ENCODE assay signal across 8 cellular contexts in genomic region chr9:108934323-108934885, GRCh38. TPM values are rescaled to one million over a fixed set of nuclear protein-coding genes. Genes with fewer than 3 reads are reported as not detected.
A peak's percentile ranks its signal among the peaks of the same experiment; 100 is the strongest.
DNase-seq lines count a peak whose midpoint lies in the region; ATAC-seq, FAIRE-seq and TF ChIP-seq lines count a peak whose summit lies in the region.

Gene ABITRAM, plus strand, starts transcription at chr9:108934400. Its CDS starts 87 bp downstream, at chr9:108934487.

- H3K9me3 Mint-ChIP-seq in nephron, result no peaks in the 10 kb centered on the region

- no peaks in the 10 kb centered on the region for H3K27me3 Mint-ChIP-seq in nephron (ENCODE audit: low read depth)

- peak; percentile 79 for ATAC-seq in GM21576 (IDR thresholded peaks at IDR 0.05; ENCODE audit: unreplicated experiment)
- peak; percentile 82 for ATAC-seq in stimulated activated naive CD8-positive, alpha-beta T cell treated with anti-CD3 and anti-CD28 coated beads, Interleukin-15, Interleukin-2, amounts not matched to agents 100 U/mL and 50 U/mL, for 24 hours

- peaks cover 31% of the 10 kb centered on the region for H3K4me1 Mint-ChIP-seq in nephron

- peak within 1 kb of the TSS; percentile 97 to 99 (median 98) for H3K27ac Mint-ChIP-seq in nephron

- TF ChIP-seq CTCF in fibroblast of the aortic adventitia (IDR thresholded peaks at IDR 0.05; ENCODE audit: insufficient read depth, low read length) (no peak), nephron (IDR thresholded peaks at IDR 0.05; ENCODE audit: unreplicated experiment in 3 of 3) (no peak)

- H3K4me3 ChIP-seq in fibroblast of the aortic adventitia (ENCODE audit: low read depth, low read length), result peak within 1 kb of the TSS; percentile 96

- TF ChIP-seq EP300 in Ishikawa (IDR thresholded peaks at IDR 0.05; ENCODE audit: borderline replicate concordance), result 0 out of 2 replicates have a peak, but pooled peaks have one; percentile 8

- FAIRE-seq in RCC 7860 (lab: Jason Lieb, UNC), result no peak

- no peak for TF ChIP-seq RAD21 in Ishikawa (IDR thresholded peaks at IDR 0.05; ENCODE audit: low read depth)

- H3K36me3 Mint-ChIP-seq in nephron (ENCODE audit: low read depth), result peaks cover 18% of the 10 kb centered on the region

- H3K4me3 Mint-ChIP-seq in nephron, result peak within 1 kb of the TSS; percentile 93 to 97 (median 95)

- DNase-seq in DMS153 treated with DMSO at 0.1 percent for 48 hours (lab: John Stamatoyannopoulos, UW; ENCODE audit: unreplicated experiment) (peak; percentile 47), RCC 7860 (ENCODE audit: low spot score) (peak; percentile 62), fibroblast of the aortic adventitia (ENCODE audit: low read depth) (peak; percentile 78)
- peak; percentile 73 for DNase-seq in activated effector memory CD4-positive, alpha-beta T cell treated with Interleukin-2 at 50 U/mL for 16 hours
- peak; percentile 77 for DNase-seq in stimulated activated naive CD8-positive, alpha-beta T cell treated with anti-CD3 and anti-CD28 coated beads, Interleukin-15, Interleukin-2, amounts not matched to agents 100 U/mL and 50 U/mL, for 24 hours

TF ChIP-seq in Ishikawa, 13 proteins besides CTCF, POLR2A, EP300 and RAD21:
- TF ChIP-seq FOXM1 (IDR thresholded peaks at IDR 0.05; ENCODE audit: borderline replicate concordance, low read depth) (no peak), REST (IDR thresholded peaks at IDR 0.05; ENCODE audit: low read depth) (no peak), TCF12 (IDR thresholded peaks at IDR 0.05; ENCODE audit: low read depth) (0 out of 2 replicates have a peak, but pooled peaks have one; percentile 8), EGR1 (IDR thresholded peaks at IDR 0.05) (peak; percentile 78), USF1 (IDR thresholded peaks at IDR 0.05) (no peak), NFIC (IDR thresholded peaks at IDR 0.05) (no peak), CEBPB (IDR thresholded peaks at IDR 0.05) (no peak), CREB1 (IDR thresholded peaks at IDR 0.05; ENCODE audit: low read depth) (no peak), TAF1 (IDR thresholded peaks at IDR 0.05; ENCODE audit: low read depth) (no peak; the same call in 1 of the 2 replicates), MAX (IDR thresholded peaks at IDR 0.05) (no peak), TEAD4 (IDR thresholded peaks at IDR 0.05) (no peak), ZBTB7A (IDR thresholded peaks at IDR 0.05; ENCODE audit: low read depth) (peak; percentile 45; the same call in 1 of the 2 replicates), YY1 (IDR thresholded peaks at IDR 0.05; ENCODE audit: low read depth) (peak; percentile 69; the same call in 1 of the 2 replicates)

RNA-seq across cellular contexts. Expression of gene ABITRAM, which starts in this region (rescaled TPM):
- 16.3 and 22.0 TPM in 2 replicates for total RNA-seq in fibroblast of the aortic adventitia (ENCODE audit: low replicate concordance)

Comparison
In these comparisons a context has a peak if more than half of its experiments do, and no peak if none do; other contexts are left out.
1. Peak in every context shown above with its lines: DNase-seq, ATAC-seq and H3K4me3 ChIP-seq.